Comparison of ENCODE assay signal across 2 cellular contexts in genomic region chr7:39749177-39749576, GRCh38.
A peak's percentile ranks its signal among the peaks of the same experiment; 100 is the strongest.
TF ChIP-seq lines count a peak whose summit lies in the region.

No MANE protein-coding gene starts in this region.

TF ChIP-seq in IMR-90, 13 proteins besides CTCF, POLR2A, EP300 and RAD21 (continued from another document):
- TF ChIP-seq ELK1 (IDR thresholded peaks at IDR 0.05; ENCODE audit: borderline replicate concordance, low read depth, low read length) (no peak), CHD1 (IDR thresholded peaks at IDR 0.05; ENCODE audit: low read depth, low read length) (no peak)

TF ChIP-seq in K562, 482 proteins besides CTCF, POLR2A, EP300 and RAD21 (continued from another document):
- TF ChIP-seq HBP1 (CRISPR knock-in tag; IDR thresholded peaks at IDR 0.05) = no peak
- peak; percentile 29; the same call in 1 of the 2 replicates for TF ChIP-seq JUN (IDR thresholded peaks at IDR 0.05; ENCODE audit: borderline replicate concordance, low read depth, low read length)
- TF ChIP-seq JUN (CRISPR knock-in tag; IDR thresholded peaks at IDR 0.05; ENCODE audit: borderline replicate concordance) = no peak
- no peak for TF ChIP-seq GABPB2 (CRISPR knock-in tag; conservative IDR thresholded peaks at IDR 0.05)
- no peak for TF ChIP-seq ZSCAN32 (CRISPR knock-in tag; IDR thresholded peaks at IDR 0.05)
- no peak for TF ChIP-seq CUX1 (CRISPR knock-in tag; IDR thresholded peaks at IDR 0.05)
- no peak for TF ChIP-seq STAT5B (CRISPR knock-in tag; IDR thresholded peaks at IDR 0.05)
- TF ChIP-seq ZEB2 (IDR thresholded peaks at IDR 0.05) = no peak
- TF ChIP-seq DIDO1 (tag; IDR thresholded peaks at IDR 0.05; ENCODE audit: low read depth) = no peak
- TF ChIP-seq JUNB (CRISPR knock-in tag; conservative IDR thresholded peaks at IDR 0.05) = peak; percentile 57
- TF ChIP-seq KDM1A (IDR thresholded peaks at IDR 0.05) = no peak
- no peak for TF ChIP-seq MEIS2 (IDR thresholded peaks at IDR 0.05; ENCODE audit: partially characterized antibody)
- no peak for TF ChIP-seq NCOR1 (IDR thresholded peaks at IDR 0.05)
- no peak for TF ChIP-seq RBM25 (IDR thresholded peaks at IDR 0.05; ENCODE audit: low read depth, low read length, severe bottlenecking)
- no peak for TF ChIP-seq ETS1 (conservative IDR thresholded peaks at IDR 0.05; ENCODE audit: control insufficient read depth, low read depth, low read length)
- no peak for TF ChIP-seq KAT8 (IDR thresholded peaks at IDR 0.05; ENCODE audit: low read depth)
- no peak for TF ChIP-seq U2AF1 (optimal IDR thresholded peaks at IDR 0.05; ENCODE audit: low read depth, low read length)
- TF ChIP-seq FOSL1 (tag; conservative IDR thresholded peaks at IDR 0.05) = peak; percentile 41; the same call in 1 of the 2 replicates
- no peak for TF ChIP-seq NR0B1 (IDR thresholded peaks at IDR 0.05; ENCODE audit: partially characterized antibody)
- TF ChIP-seq JUND (IDR thresholded peaks at IDR 0.05; ENCODE audit: borderline replicate concordance, low read depth, low read length) = peak; percentile 33; the same call in 1 of the 2 replicates
- TF ChIP-seq JUND (tag; IDR thresholded peaks at IDR 0.05; ENCODE audit: borderline replicate concordance, low read depth, low read length) = peak; percentile 62; the same call in 1 of the 3 replicates
- peak; percentile 90 for TF ChIP-seq ATF3 (IDR thresholded peaks at IDR 0.05)
- TF ChIP-seq ATF3 (CRISPR knock-in tag; conservative IDR thresholded peaks at IDR 0.05) = no peak
- TF ChIP-seq ZNF12 (CRISPR knock-in tag; IDR thresholded peaks at IDR 0.05) = no peak
- no peak for TF ChIP-seq ATF1 (CRISPR knock-in tag; IDR thresholded peaks at IDR 0.05)
- TF ChIP-seq ATF1 (tag; IDR thresholded peaks at IDR 0.05) = 0 out of 2 replicates have a peak, but pooled peaks have one; percentile 30
- no peak for TF ChIP-seq UBTF (IDR thresholded peaks at IDR 0.05; ENCODE audit: borderline replicate concordance in 1 of 2, low read depth in 2 of 2, low read length in 2 of 2)
- no peak for TF ChIP-seq IRF2 (CRISPR knock-in tag; IDR thresholded peaks at IDR 0.05)
- no peak for TF ChIP-seq KAT2B (IDR thresholded peaks at IDR 0.05; ENCODE audit: low read depth, low read length)
- TF ChIP-seq ILF3 (IDR thresholded peaks at IDR 0.05; ENCODE audit: borderline replicate concordance) = no peak
